Comparison of ENCODE assay signal across 13 cellular contexts in the genomic region with DNA sequence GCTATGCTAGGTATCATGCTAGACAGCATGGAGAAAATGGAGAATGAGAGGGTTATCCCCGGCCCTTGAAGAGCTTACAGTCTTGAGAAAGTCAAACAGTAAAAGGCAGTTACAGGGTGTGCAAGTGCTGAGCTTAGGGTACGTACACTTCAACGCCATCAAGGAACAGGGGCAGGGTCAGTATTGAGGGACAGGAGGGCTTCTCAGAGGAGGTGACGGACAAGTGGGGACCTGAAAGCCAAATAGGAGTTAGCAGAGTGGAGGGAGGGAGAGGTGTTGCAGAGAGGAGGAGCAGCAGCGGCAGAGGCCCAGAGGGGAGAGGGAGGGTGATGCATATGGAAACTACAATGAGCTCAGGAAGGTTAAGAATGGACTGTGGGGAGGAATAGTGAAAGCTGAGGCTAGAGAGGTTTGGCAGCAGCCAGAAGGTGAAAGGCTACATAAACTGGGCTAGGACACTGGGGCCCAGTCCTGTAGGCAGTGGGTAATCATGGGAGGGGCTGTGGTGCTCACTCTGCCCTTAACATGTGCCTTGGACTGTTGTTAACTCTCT.
DNase-seq lines count a peak whose midpoint lies in the region; ATAC-seq lines count a peak whose summit lies in the region.
"Had no signal": no experiment of that assay in that cellular context is flagged by ENCODE, and none has a peak within 500 bp of the region (broad histone marks: within the 10 kb centered on the region; RNA-seq: fewer than 3 reads in every experiment).

No MANE protein-coding gene starts in this region.

- POLR2A ChIA-PET in T-cell (lab: Charles Lee), result no interaction called here

- H3K27ac Mint-ChIP-seq in T-helper 17 cell, result no peak overlapping the region
- H3K27ac Mint-ChIP-seq in T-cell, result no peak overlapping the region
- H3K27ac Mint-ChIP-seq: activated naive CD8-positive, alpha-beta T cell treated with anti-CD3 and anti-CD28 coated beads, Interleukin-2, amount 10 ng/mL, durations not matched to agents 7 days and 5 days had no signal

- CTCF ChIA-PET in T-cell (lab: Charles Lee), result interaction anchor here (1.2 to 2.3 kb wide), 2 partner anchors 14 to 15 kb away, joined by 3 to 8 read pairs; no protein-coding TSS in a partner anchor

- peaks cover 5% of the 10 kb centered on the region for H3K4me1 Mint-ChIP-seq in T-helper 17 cell
- peaks cover 0 to 4% (median 0%) of the 10 kb centered on the region in 3 donors for H3K4me1 Mint-ChIP-seq in T-cell
- H3K4me1 Mint-ChIP-seq: activated naive CD8-positive, alpha-beta T cell treated with anti-CD3 and anti-CD28 coated beads, Interleukin-2, amount 10 ng/mL, durations not matched to agents 7 days and 5 days had no signal

- no peaks in the 10 kb centered on the region for H3K9me3 ChIP-seq in T-helper 17 cell (ENCODE audit: control insufficient read depth, low read length, poor library complexity, severe bottlenecking)
- H3K9me3 ChIP-seq: mucosa of descending colon had no signal

- ATAC-seq in GM18870 (IDR thresholded peaks at IDR 0.05; ENCODE audit: unreplicated experiment) (peak; percentile 71), GM21786 (IDR thresholded peaks at IDR 0.05; ENCODE audit: unreplicated experiment) (peak; percentile 71), HG03108 (IDR thresholded peaks at IDR 0.05; ENCODE audit: unreplicated experiment) (peak; percentile 61), GM18502 (IDR thresholded peaks at IDR 0.05; ENCODE audit: poor library complexity, unreplicated experiment) (no peak), T-helper 17 cell (no peak), T-cell (replicated peaks in 1 of 4) (no peak)
- ATAC-seq: mucosa of descending colon had no signal

- peaks cover 62% of the 10 kb centered on the region for H3K27me3 Mint-ChIP-seq in T-helper 17 cell
- H3K27me3 Mint-ChIP-seq in T-cell, result peaks cover 24% of the 10 kb centered on the region in 2 donors

- H3K4me3 Mint-ChIP-seq in T-helper 17 cell, result no peak overlapping the region
- H3K4me3 Mint-ChIP-seq in T-cell, result no peak overlapping the region
- H3K4me3 Mint-ChIP-seq: activated naive CD8-positive, alpha-beta T cell treated with anti-CD3 and anti-CD28 coated beads, Interleukin-2, amount 10 ng/mL, durations not matched to agents 7 days and 5 days had no signal

- H3K36me3 Mint-ChIP-seq in T-helper 17 cell (ENCODE audit: low read depth) (no peaks in the 10 kb centered on the region), T-cell (no peaks in the 10 kb centered on the region)
- H3K36me3 Mint-ChIP-seq: activated naive CD8-positive, alpha-beta T cell treated with anti-CD3 and anti-CD28 coated beads, Interleukin-2, amount 10 ng/mL, durations not matched to agents 7 days and 5 days had no signal

- peak; percentile 8 for DNase-seq in left kidney (ENCODE audit: low read depth, low spot score)
- DNase-seq in GM19240 (ENCODE audit: insufficient read length, low spot score), result no peak
- DNase-seq in T-helper 17 cell, result no peak
- no peak for DNase-seq in T-cell
- DNase-seq: activated CD4-positive, CD25-positive, alpha-beta regulatory T cell; activated naive CD8-positive, alpha-beta T cell treated with anti-CD3 and anti-CD28 coated beads, Interleukin-2, amount 10 ng/mL, durations not matched to agents 7 days and 5 days; DND-41; MM.1S; mucosa of descending colon had no signal

- H3K9me3 Mint-ChIP-seq in T-cell, result no peaks in the 10 kb centered on the region
- H3K9me3 Mint-ChIP-seq: activated naive CD8-positive, alpha-beta T cell treated with anti-CD3 and anti-CD28 coated beads, Interleukin-2, amount 10 ng/mL, durations not matched to agents 7 days and 5 days had no signal

Comparison
In these comparisons a context has a peak if more than half of its experiments do, and no peak if none do; other contexts are left out.
1. ATAC-seq: peak in GM18870 (single experiment), GM21786 (single experiment) and HG03108 (single experiment); none in GM18502 (single experiment), T-helper 17 cell (single experiment) and T-cell (0 of 4).